17 cellular contexts compared by ENCODE assay signal in genomic region chr2:131112477-131113027, GRCh38. TPM values are rescaled to one million over a fixed set of nuclear protein-coding genes. Genes with fewer than 3 reads are reported as not detected.
A peak's percentile ranks its signal among the peaks of the same experiment; 100 is the strongest.
DNase-seq lines count a peak whose midpoint lies in the region; ATAC-seq and TF ChIP-seq lines count a peak whose summit lies in the region.
"Had no signal": no experiment of that assay in that cellular context is flagged by ENCODE, and none has a peak within 500 bp of the region (broad histone marks: within the 10 kb centered on the region; RNA-seq: fewer than 3 reads in every experiment).

No MANE protein-coding gene starts in this region.

- no peak overlapping the region for H3K27ac ChIP-seq in GM23338 (ENCODE audit: low read depth)
- H3K27ac ChIP-seq in right lobe of liver = no peak overlapping the region
- H3K27ac ChIP-seq in Karpas-422 (ENCODE audit: low read length) = no peak overlapping the region
- H3K27ac ChIP-seq: colonic mucosa, left lung, testis, VCaP had no signal

- H3K4me2 ChIP-seq in GM23338 (peak overlapping the region; percentile 60; the same call in 1 of the 2 replicates), Karpas-422 (ENCODE audit: low read depth, low read length, poor library complexity, severe bottlenecking) (no peak overlapping the region)

- WGBS in right lobe of liver (ENCODE audit: insufficient coverage, low coverage, low lambda C conversion rate, missing lambda C conversion rate) = 29% methylated on average over 2 of the region's 2 CpGs

- H3K9ac ChIP-seq in Karpas-422 (ENCODE audit: low read length) = no peak overlapping the region

- H3K9me3 ChIP-seq in right lobe of liver (no peaks in the 10 kb centered on the region), Karpas-422 (ENCODE audit: low read length) (no peaks in the 10 kb centered on the region)
- H3K9me3 ChIP-seq: colonic mucosa, left lung, testis had no signal

- TF ChIP-seq CTCF in CD14-positive monocyte (IDR thresholded peaks at IDR 0.05) (no peak), GM23338 (conservative IDR thresholded peaks at IDR 0.05; ENCODE audit: low read depth in 2 of 2) (no peak), cardiac fibroblast (IDR thresholded peaks at IDR 0.05; ENCODE audit: low read depth, low read length) (no peak), right lobe of liver (IDR thresholded peaks at IDR 0.05) (no peak)

- intact Hi-C loops in CD14-positive monocyte (cut with micrococcal nuclease) = no loop called here
- intact Hi-C loops in right lobe of liver (cut with DNase I) = no loop called here

- H3K36me3 Mint-ChIP-seq in CD14-positive monocyte (peaks cover 59 to 80% of the 10 kb centered on the region in 2 donors), GM23338 (ENCODE audit: low read depth) (peaks cover 25% of the 10 kb centered on the region)

- no peak for TF ChIP-seq POLR2A in right lobe of liver (IDR thresholded peaks at IDR 0.05)

- H3F3A ChIP-seq in GM23338 (replicated peaks; ENCODE audit: low read depth) = no peaks in the 10 kb centered on the region

- ATAC-seq in GM23338 (no peak), right lobe of liver (peak in 3 of 4 donors; percentile 56 to 76 (median 63)), HG03108 (IDR thresholded peaks at IDR 0.05; ENCODE audit: unreplicated experiment) (no peak), GM19467 (IDR thresholded peaks at IDR 0.05; ENCODE audit: unreplicated experiment) (no peak)
- ATAC-seq: left lung had no signal

- no peak for DNase-seq in CD14-positive monocyte (ENCODE audit: low spot score)
- no peak for DNase-seq in GM23338 (ENCODE audit: low spot score)
- DNase-seq in cardiac fibroblast (ENCODE audit: low read depth in 2 of 2) = peak; percentile 12 to 14
- DNase-seq in right lobe of liver = no peak
- no peak for DNase-seq in NCI-H1417 treated with DMSO at 0.1 percent for 48 hours (lab: John Stamatoyannopoulos, UW)
- DNase-seq in Karpas-422 = no peak
- DNase-seq: activated CD4-positive, alpha-beta memory T cell treated with anti-CD3 and anti-CD28 coated beads, Interleukin-2, amount 10 ng/mL, durations not matched to agents 7 days and 5 days; colonic mucosa; left lung; NCI-H1105 treated with DMSO at 0.1 percent for 48 hours; NCI-H82; posterior cingulate gyrus; testis had no signal

- H4K20me1 ChIP-seq in GM23338 (replicated peaks; ENCODE audit: insufficient read depth) (peaks cover 64% of the 10 kb centered on the region), Karpas-422 (ENCODE audit: insufficient read depth, low read depth, low read length) (peaks cover 6% of the 10 kb centered on the region; the same call in 1 of the 2 replicates)

- H3K4me1 ChIP-seq in GM23338 (ENCODE audit: insufficient read depth) (peaks cover 42% of the 10 kb centered on the region), right lobe of liver (peaks cover 0 to 22% (median 4%) of the 10 kb centered on the region in 4 donors), Karpas-422 (ENCODE audit: low read length) (no peaks in the 10 kb centered on the region)
- H3K4me1 ChIP-seq: colonic mucosa, testis had no signal

- no peak overlapping the region for H3K4me3 ChIP-seq in GM23338
- no peak overlapping the region for H3K4me3 ChIP-seq in cardiac fibroblast (replicated peaks in 1 of 2; ENCODE audit: low read depth in 2 of 2, low read length in 2 of 2)
- H3K4me3 ChIP-seq in right lobe of liver = no peak overlapping the region
- no peak overlapping the region for H3K4me3 ChIP-seq in Karpas-422 (ENCODE audit: low read length)
- H3K4me3 ChIP-seq: colonic mucosa, left lung, testis had no signal

- H2AFZ ChIP-seq in GM23338 = no peak overlapping the region
- no peak overlapping the region for H2AFZ ChIP-seq in Karpas-422 (ENCODE audit: low read length)

- no peaks in the 10 kb centered on the region for H3K27me3 ChIP-seq in GM23338 (ENCODE audit: insufficient read depth)
- no peaks in the 10 kb centered on the region for H3K27me3 ChIP-seq in right lobe of liver
- H3K27me3 ChIP-seq in Karpas-422 (ENCODE audit: low read length) = no peaks in the 10 kb centered on the region
- H3K27me3 ChIP-seq: colonic mucosa, left lung, testis had no signal

- H3K27ac Mint-ChIP-seq in CD14-positive monocyte (peak overlapping the region in 5 of 7 donors; percentile 8 to 36 (median 17)), GM23338 (peak overlapping the region; percentile 50; the same call in 1 of the 2 replicates)
- H3K27ac Mint-ChIP-seq: activated CD4-positive, alpha-beta memory T cell treated with anti-CD3 and anti-CD28 coated beads, Interleukin-2, amount 10 ng/mL, durations not matched to agents 7 days and 5 days; activated T-helper 2 cell treated with anti-CD3 and anti-CD28 coated beads, Interferon-gamma antibody, Interleukin-2, Interleukin-4, amounts not matched to agents 10 μg/mL and 5 μg/mL and 100 μg/mL, durations not matched to agents 14 hours and 24 hours and 36 hours had no signal

- peaks cover 23% of the 10 kb centered on the region for H3K4me1 Mint-ChIP-seq in CD14-positive monocyte
- H3K4me1 Mint-ChIP-seq in GM23338 = peaks cover 37% of the 10 kb centered on the region

- H3K4me3 Mint-ChIP-seq in CD14-positive monocyte = no peak overlapping the region
- H3K4me3 Mint-ChIP-seq in GM23338 = no peak overlapping the region
- H3K4me3 Mint-ChIP-seq: activated CD4-positive, alpha-beta memory T cell treated with anti-CD3 and anti-CD28 coated beads, Interleukin-2, amount 10 ng/mL, durations not matched to agents 7 days and 5 days had no signal

- H3K79me2 ChIP-seq in GM23338 (replicated peaks; ENCODE audit: insufficient read depth) (peaks cover 100% of the 10 kb centered on the region), Karpas-422 (ENCODE audit: low read length) (peaks cover 100% of the 10 kb centered on the region)

- peaks cover 0 to 2% (median 0%) of the 10 kb centered on the region in 3 donors for H3K27me3 Mint-ChIP-seq in CD14-positive monocyte (ENCODE audit: low read depth in 3 of 3)
- no peaks in the 10 kb centered on the region for H3K27me3 Mint-ChIP-seq in GM23338 (ENCODE audit: insufficient read depth, low read depth, poor library complexity)
- H3K27me3 Mint-ChIP-seq: activated CD4-positive, alpha-beta memory T cell treated with anti-CD3 and anti-CD28 coated beads, Interleukin-2, amount 10 ng/mL, durations not matched to agents 7 days and 5 days had no signal

- H3K36me3 ChIP-seq in GM23338 (ENCODE audit: insufficient read depth) (no peaks in the 10 kb centered on the region), right lobe of liver (no peaks in the 10 kb centered on the region), Karpas-422 (ENCODE audit: insufficient read depth, low read length) (peaks cover 54% of the 10 kb centered on the region)
- H3K36me3 ChIP-seq: colonic mucosa had no signal

- H3K9me3 Mint-ChIP-seq in CD14-positive monocyte (peaks cover 6 to 22% (median 15%) of the 10 kb centered on the region in 7 donors), GM23338 (peaks cover 2% of the 10 kb centered on the region; the same call in 1 of the 3 replicates)

- 0 out of 2 replicates have a peak, but pooled peaks cover 4% of the 10 kb centered on the region for H3K9me2 ChIP-seq in GM23338 (ENCODE audit: insufficient read depth)
- no peaks in the 10 kb centered on the region for H3K9me2 ChIP-seq in Karpas-422 (replicated peaks; ENCODE audit: insufficient read depth, low read length)

TF ChIP-seq in GM23338, 12 proteins besides CTCF, POLR2A, EP300 and RAD21 (continues in another document):
- TF ChIP-seq NANOG (IDR thresholded peaks at IDR 0.05; ENCODE audit: borderline replicate concordance) = no peak
- no peak for TF ChIP-seq ETS1 (IDR thresholded peaks at IDR 0.05)
- TF ChIP-seq POLR2AphosphoS5 (IDR thresholded peaks at IDR 0.05; ENCODE audit: low read depth) = no peak
- no peak for TF ChIP-seq EZH2 (IDR thresholded peaks at IDR 0.05; ENCODE audit: low read depth, unreplicated experiment)
- TF ChIP-seq ZNF114 (CRISPR knock-in tag; IDR thresholded peaks at IDR 0.05) = no peak

RNA-seq across cellular contexts. Expression of gene PLEKHB2, which starts 7.4 kb away (rescaled TPM):
- polyA plus RNA-seq in CD14-positive monocyte (100 to 1,000 TPM; 146 to 172 TPM), GM23338 (2016; fragmentation: Nextera tagmentation; extraction: Ambion mirVana) (33.4 and 39.8 TPM in 2 replicates)
- 95.5 and 99.2 TPM in 2 replicates for total RNA-seq in GM23338 (2014; rRNA removed; shearing (Covaris generic))
- total RNA-seq in right lobe of liver = 10 to 100 TPM in 4 of 6 experiments, 1 to 10 TPM in 2; 8.9 to 22.3 (median 17.5) TPM
- 55.0 and 74.4 TPM in 2 replicates for total RNA-seq in Karpas-422 (2014; rRNA removed; shearing (Covaris generic); ENCODE audit: low replicate concordance)

RNA-seq across cellular contexts. Expression of gene FAM168B, which starts 19.3 kb away (rescaled TPM):
- polyA plus RNA-seq in CD14-positive monocyte = 10 to 100 TPM; 20.5 to 22.6 TPM
- 70.5 and 76.8 TPM in 2 replicates for total RNA-seq in GM23338 (2014; rRNA removed; shearing (Covaris generic))
- polyA plus RNA-seq in GM23338 (2016; fragmentation: Nextera tagmentation; extraction: Ambion mirVana) = 18.8 and 19.1 TPM in 2 replicates
- total RNA-seq in right lobe of liver = 10 to 100 TPM; 28.1 to 69.7 (median 33.9) TPM
- total RNA-seq in Karpas-422 (2014; rRNA removed; shearing (Covaris generic); ENCODE audit: low replicate concordance) = 43.2 and 62.7 TPM in 2 replicates

Comparison
In these comparisons a context has a peak if more than half of its experiments do, and no peak if none do; other contexts are left out.
1. DNase-seq: peak in cardiac fibroblast (2 of 2); none in CD14-positive monocyte (single experiment), GM23338 (single experiment), right lobe of liver (0 of 3), NCI-H1417 treated with DMSO at 0.1 percent for 48 hours (single experiment) and Karpas-422 (single experiment).
2. ATAC-seq: peak in right lobe of liver (3 of 4); none in GM23338 (single experiment), HG03108 (single experiment) and GM19467 (single experiment).